1 cellular context compared by ENCODE assay signal in genomic region chr21:42545317-42545716, GRCh38.
TF ChIP-seq lines count a peak whose summit lies in the region.

No MANE protein-coding gene starts in this region.

TF ChIP-seq in K562, 482 proteins besides CTCF, POLR2A, EP300 and RAD21:
- 0 out of 2 replicates have a peak, but pooled peaks have one; percentile 17 for TF ChIP-seq ELF4 (CRISPR knock-in tag; IDR thresholded peaks at IDR 0.05)
- TF ChIP-seq ZNF507 (tag; conservative IDR thresholded peaks at IDR 0.05), result no peak
- no peak for TF ChIP-seq TRIM25 (IDR thresholded peaks at IDR 0.05; ENCODE audit: borderline replicate concordance)
- TF ChIP-seq ZNF23 (CRISPR knock-in tag; IDR thresholded peaks at IDR 0.05), result 0 out of 2 replicates have a peak, but pooled peaks have one; percentile 19
- 0 out of 2 replicates have a peak, but pooled peaks have one; percentile 16 for TF ChIP-seq ZNF197 (CRISPR knock-in tag; IDR thresholded peaks at IDR 0.05; ENCODE audit: low read depth)
